22 cellular contexts compared by ENCODE assay signal in the genomic region with DNA sequence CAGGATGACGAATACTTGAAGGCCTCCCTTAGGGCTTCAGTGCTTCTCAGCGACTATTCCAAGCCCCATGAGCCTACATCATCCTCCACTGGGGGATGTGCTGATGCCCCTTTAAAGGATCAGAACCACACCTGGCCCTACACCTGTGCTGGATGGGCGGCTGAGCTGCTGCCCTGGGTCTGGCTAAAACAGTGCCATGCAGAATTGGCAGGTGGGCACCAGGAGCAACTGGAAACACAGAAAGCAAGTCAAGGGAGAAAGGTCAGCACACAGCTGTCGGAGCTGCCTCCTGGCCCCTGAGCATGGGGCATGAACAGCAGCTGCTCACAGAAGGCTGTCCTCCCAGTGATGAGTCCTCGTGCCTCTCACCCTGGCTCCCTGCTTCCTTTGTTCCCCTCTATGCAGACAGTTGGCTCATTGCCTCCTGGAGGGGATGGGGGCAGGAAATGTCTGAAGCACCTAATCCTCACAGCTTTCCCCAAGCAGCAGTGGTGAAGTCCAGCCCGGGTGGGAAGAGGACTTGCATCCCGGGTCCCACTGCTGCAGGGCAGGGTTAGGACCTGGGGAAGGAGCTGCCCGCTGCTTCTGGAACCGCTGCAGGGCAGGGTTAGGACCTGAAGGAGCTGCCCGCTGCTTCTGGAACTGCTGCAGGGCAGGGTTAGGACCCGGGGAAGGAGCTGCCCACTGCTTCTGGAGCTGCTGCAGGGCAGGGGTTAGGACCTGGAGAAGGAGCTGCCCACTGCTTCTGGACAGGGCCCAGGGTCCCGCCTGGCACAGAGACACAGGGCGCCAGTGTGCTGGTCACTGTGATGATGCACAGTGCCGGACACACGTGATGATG. TPM values are rescaled to one million over a fixed set of nuclear protein-coding genes. Genes with fewer than 3 reads are reported as not detected.
DNase-seq lines count a peak whose midpoint lies in the region; ATAC-seq and TF ChIP-seq lines count a peak whose summit lies in the region.
"Had no signal": no experiment of that assay in that cellular context is flagged by ENCODE, and none has a peak within 500 bp of the region (broad histone marks: within the 10 kb centered on the region; RNA-seq: fewer than 3 reads in every experiment).

No MANE protein-coding gene starts in this region.

- TF ChIP-seq CTCF in gastrocnemius medialis (IDR thresholded peaks at IDR 0.05 in 4 of 5, conservative IDR thresholded peaks at IDR 0.05 in 1 of 5), result no peak

- DNase-seq in DMS53 (lab: John Stamatoyannopoulos, UW) (peak; percentile 29), DMS53 treated with DMSO at 0.1 percent for 48 hours (lab: John Stamatoyannopoulos, UW; ENCODE audit: unreplicated experiment) (no peak), H7 (peak; percentile 51), SHP77 (lab: John Stamatoyannopoulos, UW) (peak; percentile 66 to 84), posterior vena cava (ENCODE audit: low spot score) (peak; percentile 68), gastrocnemius medialis (no peak), superior temporal gyrus (ENCODE audit: extremely low spot score) (no peak)
- DNase-seq: 8988T; activated T-cell treated with anti-CD3 and anti-CD28 coated beads, Interleukin-2, amount 50 U/mL, for 72 hours; erythroblast; Karpas-422; NCI-H1417 treated with DMSO at 0.1 percent for 48 hours; NCI-H2227 treated with DMSO at 0.1 percent for 48 hours; stimulated activated CD4-positive, alpha-beta T cell treated with anti-CD3 and anti-CD28 coated beads, Interleukin-4, amount 100 ng/mL, for 1 hour; T-helper 2 cell had no signal

- intact Hi-C loops in posterior vena cava (cut with DNase I), result no loop called here
- intact Hi-C loops in gastrocnemius medialis (cut with DNase I; ENCODE audit: low total_unique reads), result no loop called here

- no peak overlapping the region for H3K27ac ChIP-seq in gastrocnemius medialis
- H3K27ac ChIP-seq: cardiac muscle cell, suprapubic skin had no signal

- in situ Hi-C loops in gastrocnemius medialis (cut with MboI; ENCODE audit: low sequenced_read_pairs in 4 of 4), result no loop called here

- no peak overlapping the region for H3K4me3 ChIP-seq in H7 (ENCODE audit: insufficient read depth, low read depth, low read length)
- no peak overlapping the region for H3K4me3 ChIP-seq in gastrocnemius medialis
- H3K4me3 ChIP-seq: cardiac muscle cell, gastroesophageal sphincter, suprapubic skin had no signal

- ATAC-seq in gastrocnemius medialis (no peak), HG03135 (IDR thresholded peaks at IDR 0.05; ENCODE audit: unreplicated experiment) (no peak)
- ATAC-seq: activated T-cell treated with anti-CD3 and anti-CD28 coated beads, Interleukin-2, amount 50 U/mL, for 72 hours; gastroesophageal sphincter; WTC11 had no signal

- no peaks in the 10 kb centered on the region for H3K9me3 ChIP-seq in gastrocnemius medialis
- H3K9me3 ChIP-seq: gastroesophageal sphincter, suprapubic skin had no signal

- H3K36me3 ChIP-seq in H7 (replicated peaks; ENCODE audit: control insufficient read depth, insufficient read depth, low read length) (no peaks in the 10 kb centered on the region), gastrocnemius medialis (no peaks in the 10 kb centered on the region)
- H3K36me3 ChIP-seq: cardiac muscle cell, suprapubic skin had no signal

- no peak for TF ChIP-seq POLR2A in gastrocnemius medialis (IDR thresholded peaks at IDR 0.05)

- H3K27me3 ChIP-seq in H7 (ENCODE audit: control insufficient read depth, insufficient read depth, low read length), result no peaks in the 10 kb centered on the region
- H3K27me3 ChIP-seq in gastrocnemius medialis, result no peaks in the 10 kb centered on the region
- H3K27me3 ChIP-seq: cardiac muscle cell had no signal

- peaks cover 5 to 11% of the 10 kb centered on the region in 2 donors for H3K4me1 ChIP-seq in gastrocnemius medialis
- H3K4me1 ChIP-seq: suprapubic skin had no signal

RNA-seq across cellular contexts. Expression of gene VIPR2, which starts 37.4 kb away (rescaled TPM):
- 2.5 and 3.5 TPM in 2 replicates for total RNA-seq in H7 (2014; rRNA removed; shearing (Covaris generic))
- 1 to 10 TPM; 5.0 to 7.6 TPM for total RNA-seq in posterior vena cava
- total RNA-seq in gastrocnemius medialis, result 1 to 10 TPM in 2 of 4 donors, under 1 TPM in 2; 0.39 to 2.2 (median 0.80) TPM
- total RNA-seq: dermis microvascular lymphatic vessel endothelial cell, SK-MEL-5 had no signal

Comparison
In these comparisons a context has a peak if more than half of its experiments do, and no peak if none do; other contexts are left out.
1. DNase-seq: peak in DMS53 (single experiment), H7 (single experiment), SHP77 (2 of 2) and posterior vena cava (single experiment); none in DMS53 treated with DMSO at 0.1 percent for 48 hours (single experiment), gastrocnemius medialis (0 of 2) and superior temporal gyrus (single experiment).